ENCODE assay signal across 9 cellular contexts in the genomic region with DNA sequence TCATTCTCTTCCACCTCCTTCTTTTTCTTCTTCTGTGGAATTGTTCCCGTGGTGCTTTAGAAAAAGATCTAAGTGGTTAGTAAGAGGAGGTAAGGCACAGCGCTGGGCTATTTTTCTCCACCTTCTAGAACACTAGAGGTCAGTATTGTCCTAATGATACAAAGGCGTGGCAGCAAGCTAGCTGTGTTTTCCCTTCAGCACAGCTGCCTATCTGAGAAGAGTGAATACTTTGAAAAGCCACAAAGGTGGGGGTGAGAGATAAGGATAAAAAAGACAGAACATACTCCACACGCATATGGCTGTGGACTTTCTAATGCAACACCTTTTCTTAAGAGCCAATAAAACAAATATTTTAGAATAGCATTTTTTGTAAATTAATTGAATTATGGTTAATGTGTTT. TPM values are rescaled to one million over a fixed set of nuclear protein-coding genes. Genes with fewer than 3 reads are reported as not detected.
DNase-seq lines count a peak whose midpoint lies in the region; ATAC-seq, FAIRE-seq and TF ChIP-seq lines count a peak whose summit lies in the region.
"Had no signal": no experiment of that assay in that cellular context is flagged by ENCODE, and none has a peak within 500 bp of the region (broad histone marks: within the 10 kb centered on the region; RNA-seq: fewer than 3 reads in every experiment).

No MANE protein-coding gene starts in this region.

- ATAC-seq in HG03460 (IDR thresholded peaks at IDR 0.05; ENCODE audit: unreplicated experiment) (peak; percentile 83), GM19324 (IDR thresholded peaks at IDR 0.05; ENCODE audit: low FRiP score, unreplicated experiment) (no peak), aorta (ENCODE audit: low FRiP score) (no peak)

- no peak overlapping the region for H2AFZ ChIP-seq in astrocyte (ENCODE audit: low read depth, low read length)

- H3K27me3 ChIP-seq in astrocyte (ENCODE audit: insufficient read depth, low read length) (peaks cover 2% of the 10 kb centered on the region), aorta (ENCODE audit: control insufficient read depth in 1 of 2, insufficient read depth in 2 of 2, low read length in 1 of 2) (no peaks in the 10 kb centered on the region)

- 1% methylated on average over 4 of the region's 4 CpGs for WGBS in aorta, 2 donors

- intact Hi-C loops in aorta (cut with DNase I): no loop called here

- H3K4me2 ChIP-seq in astrocyte (ENCODE audit: low read length): no peak overlapping the region

- DNase-seq in CMK (ENCODE audit: low read depth) (peak; percentile 74), GM19240 (ENCODE audit: insufficient read length, low spot score) (peak; percentile 4), NCI-H446 (lab: John Stamatoyannopoulos, UW) (peak; percentile 40 to 82), astrocyte (ENCODE audit: low read depth) (peak; percentile 15), islet precursor cell (peak; percentile 57), aorta (no peak)

- H3K4me3 ChIP-seq in astrocyte (ENCODE audit: insufficient read depth, low read depth, low read length): no peak overlapping the region
- no peak overlapping the region for H3K4me3 ChIP-seq in aorta (ENCODE audit: low read length in 2 of 2)

- no peak overlapping the region for H3K9ac ChIP-seq in astrocyte (ENCODE audit: low read length)

- no peaks in the 10 kb centered on the region for H4K20me1 ChIP-seq in astrocyte (ENCODE audit: insufficient read depth, low read length)

- no peaks in the 10 kb centered on the region for H3K36me3 ChIP-seq in astrocyte (ENCODE audit: insufficient read depth, low read length)
- no peaks in the 10 kb centered on the region for H3K36me3 ChIP-seq in aorta (ENCODE audit: control insufficient read depth in 1 of 2, insufficient read depth in 2 of 2, low read length in 1 of 2)

- H3K79me2 ChIP-seq in astrocyte (ENCODE audit: insufficient read depth, low read length): no peaks in the 10 kb centered on the region

- no peak for FAIRE-seq in astrocyte (lab: Jason Lieb, UNC)

- no peaks in the 10 kb centered on the region for H3K9me3 ChIP-seq in astrocyte (ENCODE audit: insufficient read depth, low read depth, low read length)
- peaks cover 2% of the 10 kb centered on the region for H3K9me3 ChIP-seq in aorta (ENCODE audit: control insufficient read depth, low read length)

- no peak overlapping the region for H3K27ac ChIP-seq in astrocyte (ENCODE audit: low read depth, low read length)
- no peak overlapping the region for H3K27ac ChIP-seq in aorta (ENCODE audit: low read depth in 1 of 2, low read length in 2 of 2)

- no peaks in the 10 kb centered on the region for H3K9me3 Mint-ChIP-seq in astrocyte (ENCODE audit: unreplicated experiment)
- H3K9me3 Mint-ChIP-seq: memory B cell had no signal

- peaks cover 6% of the 10 kb centered on the region for H3K4me1 Mint-ChIP-seq in astrocyte (ENCODE audit: low read depth, unreplicated experiment)
- H3K4me1 Mint-ChIP-seq: memory B cell had no signal

- no peaks in the 10 kb centered on the region for H3K36me3 Mint-ChIP-seq in astrocyte (ENCODE audit: low read depth, unreplicated experiment)
- H3K36me3 Mint-ChIP-seq: memory B cell had no signal

- H3K27me3 Mint-ChIP-seq in astrocyte (ENCODE audit: low read depth, unreplicated experiment): peaks cover 40% of the 10 kb centered on the region

- no peak overlapping the region for H3K4me3 Mint-ChIP-seq in astrocyte (ENCODE audit: unreplicated experiment)
- H3K4me3 Mint-ChIP-seq: memory B cell had no signal

- H3K27ac Mint-ChIP-seq in astrocyte (ENCODE audit: unreplicated experiment): no peak overlapping the region
- H3K27ac Mint-ChIP-seq: memory B cell had no signal

- peaks cover 3% of the 10 kb centered on the region for H3K4me1 ChIP-seq in astrocyte (ENCODE audit: insufficient read depth, low read length)
- no peaks in the 10 kb centered on the region for H3K4me1 ChIP-seq in aorta (ENCODE audit: control insufficient read depth in 1 of 2, insufficient read depth in 2 of 2, low read length in 2 of 2)

- TF ChIP-seq CTCF in astrocyte (IDR thresholded peaks at IDR 0.05; ENCODE audit: insufficient read depth, low read depth, low read length): peak; percentile 61

RNA-seq across cellular contexts. Expression of a gene that starts 2.1 kb away (rescaled TPM):
- total RNA-seq in astrocyte (0.30 TPM in 1 of 2 replicates, not detected in the other), aorta (not detected)
- not detected for polyA plus RNA-seq in aorta

Comparison
In these comparisons a context has a peak if more than half of its experiments do, and no peak if none do; other contexts are left out.
1. DNase-seq: peak in CMK (single experiment), GM19240 (single experiment), NCI-H446 (2 of 2), astrocyte (single experiment) and islet precursor cell (single experiment); none in aorta (0 of 2).